ENCODE assay signal across 11 cellular contexts in genomic region chr5:94613583-94613982, GRCh38. TPM values are rescaled to one million over a fixed set of nuclear protein-coding genes. Genes with fewer than 3 reads are reported as not detected.
DNase-seq lines count a peak whose midpoint lies in the region; ATAC-seq and TF ChIP-seq lines count a peak whose summit lies in the region.
"Had no signal": no experiment of that assay in that cellular context is flagged by ENCODE, and none has a peak within 500 bp of the region (broad histone marks: within the 10 kb centered on the region; RNA-seq: fewer than 3 reads in every experiment).

No MANE protein-coding gene starts in this region.

- peaks cover 31% of the 10 kb centered on the region for H3K79me2 ChIP-seq in GM23248 (ENCODE audit: insufficient read depth)

- H3K9me2 ChIP-seq in GM23248 (ENCODE audit: insufficient read depth) = no peaks in the 10 kb centered on the region

- ATAC-seq in GM21447 (IDR thresholded peaks at IDR 0.05; ENCODE audit: unreplicated experiment) (no peak), upper lobe of left lung (ENCODE audit: low FRiP score in 2 of 2) (no peak)
- ATAC-seq: heart left ventricle had no signal

- no TSS peak for BruUV-seq in Calu3 (replicated peaks; lab: Mats Ljungman, UMichigan)

- H4K20me1 ChIP-seq in GM23248 (ENCODE audit: insufficient read depth) = no peaks in the 10 kb centered on the region

- peaks cover 7% of the 10 kb centered on the region for H3K4me1 Mint-ChIP-seq in Calu3 (ENCODE audit: low read depth, unreplicated experiment)
- H3K4me1 Mint-ChIP-seq in glutamatergic neuron (ENCODE audit: low read depth, unreplicated experiment) = peaks cover 4% of the 10 kb centered on the region

- H3K4me3 ChIP-seq in GM23248 (no peak overlapping the region), upper lobe of left lung (no peak overlapping the region)
- H3K4me3 ChIP-seq: heart left ventricle, sigmoid colon had no signal

- no peak overlapping the region for H3K4me2 ChIP-seq in GM23248 (ENCODE audit: unreplicated experiment)

- TF ChIP-seq POLR2A in upper lobe of left lung (IDR thresholded peaks at IDR 0.05) = no peak

- in situ Hi-C loops in GM23248 (cut with MboI) = no loop called here

- no peak overlapping the region for H2AFZ ChIP-seq in GM23248

- H3K4me3 Mint-ChIP-seq in Calu3 (ENCODE audit: low read depth, unreplicated experiment) = no peak overlapping the region
- H3K4me3 Mint-ChIP-seq in glutamatergic neuron (ENCODE audit: unreplicated experiment) = no peak overlapping the region

- H3K9me3 Mint-ChIP-seq in Calu3 (ENCODE audit: low read depth, unreplicated experiment) (no peaks in the 10 kb centered on the region), glutamatergic neuron (ENCODE audit: unreplicated experiment) (no peaks in the 10 kb centered on the region)

- H3K9me3 ChIP-seq in GM23248 (ENCODE audit: low read depth) (no peaks in the 10 kb centered on the region), upper lobe of left lung (no peaks in the 10 kb centered on the region)
- H3K9me3 ChIP-seq: heart left ventricle, sigmoid colon had no signal

- WGBS in GM23248 (ENCODE audit: low coverage in 1 of 2, low lambda C conversion rate in 2 of 2, missing lambda C conversion rate in 2 of 2), 2 experiments = 91 to 92% methylated on average over 2 of the region's 2 CpGs
- 78 to 80% methylated on average over 2 of the region's 2 CpGs for WGBS in upper lobe of left lung, 2 donors

- no peaks in the 10 kb centered on the region for H3K27me3 Mint-ChIP-seq in Calu3 (ENCODE audit: unreplicated experiment)
- H3K27me3 Mint-ChIP-seq in glutamatergic neuron (ENCODE audit: unreplicated experiment) = no peaks in the 10 kb centered on the region

- peaks cover 14% of the 10 kb centered on the region for H3K36me3 Mint-ChIP-seq in Calu3 (ENCODE audit: insufficient read depth, unreplicated experiment)
- no peaks in the 10 kb centered on the region for H3K36me3 Mint-ChIP-seq in glutamatergic neuron (ENCODE audit: unreplicated experiment)

- H3K27me3 ChIP-seq in GM23248 (replicated peaks; ENCODE audit: insufficient read depth) = no peaks in the 10 kb centered on the region
- H3K27me3 ChIP-seq in upper lobe of left lung = no peaks in the 10 kb centered on the region
- H3K27me3 ChIP-seq: heart left ventricle, sigmoid colon had no signal

- peaks cover 17% of the 10 kb centered on the region; the same call in 1 of the 2 replicates for H3F3A ChIP-seq in GM23248 (ENCODE audit: insufficient read depth)

- H3K4me1 ChIP-seq in GM23248 (ENCODE audit: insufficient read depth) (peaks cover 4% of the 10 kb centered on the region; the same call in 1 of the 2 replicates), upper lobe of left lung (peaks cover 6 to 12% (median 9%) of the 10 kb centered on the region in 4 donors)

- H3K27ac ChIP-seq in GM23248 (no peak overlapping the region), upper lobe of left lung (no peak overlapping the region)
- H3K27ac ChIP-seq: heart left ventricle, sigmoid colon had no signal

- TF ChIP-seq EP300 in upper lobe of left lung (IDR thresholded peaks at IDR 0.05) = no peak

- TF ChIP-seq CTCF in Calu3 (IDR thresholded peaks at IDR 0.05; ENCODE audit: unreplicated experiment) (peak; percentile 21), glutamatergic neuron (IDR thresholded peaks at IDR 0.05; ENCODE audit: partially characterized antibody, unreplicated experiment) (peak; percentile 23), upper lobe of left lung (IDR thresholded peaks at IDR 0.05) (no peak)

- H3K27ac Mint-ChIP-seq in Calu3 (ENCODE audit: unreplicated experiment) = no peak overlapping the region
- no peak overlapping the region for H3K27ac Mint-ChIP-seq in glutamatergic neuron (ENCODE audit: unreplicated experiment)

- peak; percentile 23 for DNase-seq in Calu3
- peak; percentile 20 for DNase-seq in GM23248
- DNase-seq in RPMI7951 (ENCODE audit: low read depth) = peak; percentile 21
- no peak for DNase-seq in glutamatergic neuron
- DNase-seq in upper lobe of left lung = no peak
- no peak for DNase-seq in activated gamma-delta T cell (lab: John Stamatoyannopoulos, UW)
- no peak for DNase-seq in middle frontal gyrus (ENCODE audit: extremely low spot score, low spot score)
- DNase-seq: activated naive CD4-positive, alpha-beta T cell; heart left ventricle; sigmoid colon had no signal

- CTCF ChIA-PET in Calu3 (lab: Charles Lee) = interaction anchor here (1.0 kb wide), 1 partner anchor 124 kb away, joined by 5 read pairs; no protein-coding TSS in a partner anchor

- no peaks in the 10 kb centered on the region for H3K36me3 ChIP-seq in GM23248 (ENCODE audit: low read depth)
- H3K36me3 ChIP-seq in upper lobe of left lung = no peaks in the 10 kb centered on the region
- H3K36me3 ChIP-seq: heart left ventricle, sigmoid colon had no signal

- no peak overlapping the region for H3K9ac ChIP-seq in GM23248

- intact Hi-C loops in Calu3 (cut with micrococcal nuclease; ENCODE audit: unreplicated experiment) = loop anchor here (2.0 to 10.0 kb wide), 2 partner anchors 125 to 241 kb away; no protein-coding TSS in a partner anchor

RNA-seq across cellular contexts. Expression of gene KIAA0825, which starts 4.8 kb away (rescaled TPM):
- total RNA-seq in Calu3 (2022) = 1.4 and 1.9 TPM in 2 replicates
- total RNA-seq in GM23248 (2014; rRNA removed; shearing (Covaris generic)) = 4.6 and 7.0 TPM in 2 replicates
- polyA plus RNA-seq in GM23248 (2016; fragmentation: Nextera tagmentation; extraction: Ambion mirVana) = 3.0 and 3.8 TPM in 2 replicates
- total RNA-seq in RPMI7951 (2014; rRNA removed; shearing (Covaris generic)) = 1.5 and 2.3 TPM in 2 replicates
- total RNA-seq in glutamatergic neuron (ENCODE audit: unreplicated experiment) = 1.2 TPM
- 10 to 100 TPM in 2 of 6 donors, 1 to 10 TPM in 4; 3.8 to 19.1 (median 6.6) TPM for total RNA-seq in upper lobe of left lung

RNA-seq across cellular contexts. Expression of gene SLF1, which starts 4.9 kb away (rescaled TPM):
- total RNA-seq in Calu3 (2022) (15.2 and 17.9 TPM in 2 replicates), glutamatergic neuron (ENCODE audit: unreplicated experiment) (2.6 TPM), upper lobe of left lung (10 to 100 TPM in 2 of 6 donors, 1 to 10 TPM in 4; 4.3 to 19.9 (median 8.2) TPM)
- total RNA-seq in GM23248 (2014; rRNA removed; shearing (Covaris generic)) = 4.3 and 6.1 TPM in 2 replicates
- 4.6 and 7.3 TPM in 2 replicates for polyA plus RNA-seq in GM23248 (2016; fragmentation: Nextera tagmentation; extraction: Ambion mirVana)
- 15.1 and 19.2 TPM in 2 replicates for total RNA-seq in RPMI7951 (2014; rRNA removed; shearing (Covaris generic))

Comparison
In these comparisons a context has a peak if more than half of its experiments do, and no peak if none do; other contexts are left out.
1. DNase-seq: peak in Calu3 (single experiment), GM23248 (single experiment) and RPMI7951 (single experiment); none in glutamatergic neuron (single experiment), upper lobe of left lung (0 of 2), activated gamma-delta T cell (single experiment) and middle frontal gyrus (single experiment).
2. CTCF ChIP-seq: peak in Calu3 (single experiment) and glutamatergic neuron (single experiment); none in upper lobe of left lung (0 of 6).